Comparison of ENCODE assay signal across 29 cellular contexts in the genomic region with DNA sequence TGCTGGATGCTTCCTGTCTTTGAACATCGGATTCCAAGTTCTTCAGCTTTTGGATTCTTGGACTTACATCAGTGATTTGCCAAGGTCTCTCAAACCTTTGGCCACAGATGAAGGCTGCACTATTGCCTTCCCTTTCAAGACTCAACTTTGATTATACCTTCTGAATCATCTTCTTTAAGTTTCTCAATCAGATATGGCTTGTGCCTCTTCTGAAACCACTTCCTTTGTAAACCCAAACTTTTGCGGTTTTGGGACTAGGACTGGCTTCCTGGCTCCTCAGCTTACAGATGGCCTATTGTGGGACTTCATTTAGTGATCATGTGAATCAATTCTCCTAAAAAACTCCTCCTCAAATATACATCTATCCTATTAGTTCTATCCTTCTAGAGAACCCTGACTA. TPM values are rescaled to one million over a fixed set of nuclear protein-coding genes. Genes with fewer than 3 reads are reported as not detected.
A peak's percentile ranks its signal among the peaks of the same experiment; 100 is the strongest.
DNase-seq lines count a peak whose midpoint lies in the region; ATAC-seq and TF ChIP-seq lines count a peak whose summit lies in the region.
"Had no signal": no experiment of that assay in that cellular context is flagged by ENCODE, and none has a peak within 500 bp of the region (broad histone marks: within the 10 kb centered on the region; RNA-seq: fewer than 3 reads in every experiment).

No MANE protein-coding gene starts in this region.

- H3K27ac ChIP-seq in breast epithelium, result no peak overlapping the region
- H3K27ac ChIP-seq: esophagus squamous epithelium, KMS-11, lower lobe of right lung, upper lobe of left lung had no signal

- DNase-seq in MCF 10A (ENCODE audit: unreplicated experiment), result peak; percentile 22
- DNase-seq in breast epithelium (ENCODE audit: low spot score in 2 of 2), result no peak
- DNase-seq in RPMI7951 (ENCODE audit: low read depth), result peak; percentile 92
- DNase-seq in fibroblast of villous mesenchyme (ENCODE audit: low read depth), result peak; percentile 67
- no peak for DNase-seq in amniotic stem cell (lab: John Stamatoyannopoulos, UW)
- no peak for DNase-seq in activated naive CD8-positive, alpha-beta T cell treated with anti-CD3 and anti-CD28 coated beads, Interleukin-2, amount 50 U/mL, for 24 hours
- DNase-seq in central memory CD4-positive, alpha-beta T cell, result no peak
- DNase-seq: 8988T; activated CD4-positive, alpha-beta T cell treated with anti-CD3 and anti-CD28 coated beads, Interleukin-2, amount 50 U/mL, for 48 hours; activated CD8-positive, alpha-beta memory T cell treated with anti-CD3 and anti-CD28 coated beads, Interleukin-2, amount 50 U/mL, for 4 hours; activated naive CD4-positive, alpha-beta T cell treated with anti-CD3 and anti-CD28 coated beads, Interleukin-2, amount 50 U/mL, for 16 hours; aorta; caudate nucleus; COR-L47; esophagus squamous epithelium; head of caudate nucleus; kidney glomerular epithelial cell; lower lobe of right lung; NCI-H1694; NCI-H2171; NCI-H524 treated with DMSO at 0.1 percent for 48 hours; upper lobe of left lung had no signal

- no peak for TF ChIP-seq POLR2A in breast epithelium (IDR thresholded peaks at IDR 0.05)

- TF ChIP-seq CTCF in MCF 10A (IDR thresholded peaks at IDR 0.05; ENCODE audit: unreplicated experiment) (no peak), breast epithelium (IDR thresholded peaks at IDR 0.05) (no peak), fibroblast of villous mesenchyme (IDR thresholded peaks at IDR 0.05; ENCODE audit: insufficient read depth, low read depth, low read length) (no peak)

- H3K27me3 Mint-ChIP-seq in MCF 10A (ENCODE audit: insufficient read depth, unreplicated experiment), result peaks cover 58% of the 10 kb centered on the region
- no peaks in the 10 kb centered on the region for H3K27me3 Mint-ChIP-seq in activated naive CD8-positive, alpha-beta T cell treated with anti-CD3 and anti-CD28 coated beads, Interleukin-2, amount 50 U/mL, for 24 hours
- H3K27me3 Mint-ChIP-seq: dendritic cell treated with granulocyte-macrophage colony-stimulating factor and Interleukin-4, amounts not matched to agents 40 ng/mL and 50 ng/mL, for 4 days had no signal

- H3K36me3 Mint-ChIP-seq in MCF 10A (ENCODE audit: insufficient read depth, unreplicated experiment), result no peaks in the 10 kb centered on the region
- H3K36me3 Mint-ChIP-seq in activated naive CD8-positive, alpha-beta T cell treated with anti-CD3 and anti-CD28 coated beads, Interleukin-2, amount 50 U/mL, for 24 hours (ENCODE audit: low read depth), result no peaks in the 10 kb centered on the region

- CTCF ChIA-PET in MCF 10A (lab: Yijun Ruan, JAX), result interaction anchor here (0.6 kb wide), 1 partner anchor 782 kb away, joined by 5 read pairs; no protein-coding TSS in a partner anchor

- no TSS peak for BruUV-seq in MCF 10A (replicated peaks; lab: Mats Ljungman, UMichigan)

- no peak overlapping the region for H3K4me3 ChIP-seq in breast epithelium
- no peak overlapping the region for H3K4me3 ChIP-seq in fibroblast of villous mesenchyme (ENCODE audit: low read depth, low read length)
- H3K4me3 ChIP-seq: esophagus squamous epithelium, lower lobe of right lung, upper lobe of left lung had no signal

- no peaks in the 10 kb centered on the region for H3K27me3 ChIP-seq in breast epithelium
- H3K27me3 ChIP-seq: esophagus squamous epithelium, upper lobe of left lung had no signal

- no peaks in the 10 kb centered on the region for H3K9me3 ChIP-seq in breast epithelium
- H3K9me3 ChIP-seq: esophagus squamous epithelium, lower lobe of right lung had no signal

- no peak overlapping the region for H3K4me3 Mint-ChIP-seq in MCF 10A (ENCODE audit: unreplicated experiment)
- H3K4me3 Mint-ChIP-seq in activated naive CD8-positive, alpha-beta T cell treated with anti-CD3 and anti-CD28 coated beads, Interleukin-2, amount 50 U/mL, for 24 hours, result no peak overlapping the region
- H3K4me3 Mint-ChIP-seq: dendritic cell treated with granulocyte-macrophage colony-stimulating factor and Interleukin-4, amounts not matched to agents 40 ng/mL and 50 ng/mL, for 4 days; neural crest cell; T-helper 2 cell treated with Interferon-gamma antibody and Interleukin-4, amounts not matched to agents 5 μg/mL and 100 μg/mL, for 36 hours had no signal

- POLR2A ChIA-PET in MCF 10A (lab: Yijun Ruan, JAX), result no interaction called here

- no peak for ATAC-seq in activated naive CD8-positive, alpha-beta T cell treated with anti-CD3 and anti-CD28 coated beads, Interleukin-2, amount 50 U/mL, for 24 hours
- no peak for ATAC-seq in GM19452 (IDR thresholded peaks at IDR 0.05; ENCODE audit: unreplicated experiment)
- ATAC-seq: lower lobe of right lung, sciatic nerve had no signal

- intact Hi-C loops in MCF 10A (cut with micrococcal nuclease) (no loop called here), breast epithelium (cut with DNase I; ENCODE audit: low total_unique reads) (no loop called here)

- H3K9me3 Mint-ChIP-seq in MCF 10A (ENCODE audit: unreplicated experiment), result no peaks in the 10 kb centered on the region
- peaks cover 8% of the 10 kb centered on the region for H3K9me3 Mint-ChIP-seq in activated naive CD8-positive, alpha-beta T cell treated with anti-CD3 and anti-CD28 coated beads, Interleukin-2, amount 50 U/mL, for 24 hours
- H3K9me3 Mint-ChIP-seq: neural crest cell; T-helper 2 cell treated with Interferon-gamma antibody and Interleukin-4, amounts not matched to agents 5 μg/mL and 100 μg/mL, for 36 hours had no signal

- peaks cover 16% of the 10 kb centered on the region for H3K4me1 Mint-ChIP-seq in MCF 10A (ENCODE audit: insufficient read depth, unreplicated experiment)
- H3K4me1 Mint-ChIP-seq in activated naive CD8-positive, alpha-beta T cell treated with anti-CD3 and anti-CD28 coated beads, Interleukin-2, amount 50 U/mL, for 24 hours, result no peaks in the 10 kb centered on the region

- H3K27ac Mint-ChIP-seq in MCF 10A (ENCODE audit: low read depth, unreplicated experiment), result no peak overlapping the region
- no peak overlapping the region for H3K27ac Mint-ChIP-seq in activated naive CD8-positive, alpha-beta T cell treated with anti-CD3 and anti-CD28 coated beads, Interleukin-2, amount 50 U/mL, for 24 hours
- H3K27ac Mint-ChIP-seq: dendritic cell treated with granulocyte-macrophage colony-stimulating factor and Interleukin-4, amounts not matched to agents 40 ng/mL and 50 ng/mL, for 4 days; progenitor cell of endocrine pancreas; T-helper 2 cell treated with Interferon-gamma antibody and Interleukin-4, amounts not matched to agents 5 μg/mL and 100 μg/mL, for 36 hours had no signal

- no peaks in the 10 kb centered on the region for H3K4me1 ChIP-seq in breast epithelium
- H3K4me1 ChIP-seq: esophagus squamous epithelium, lower lobe of right lung, upper lobe of left lung had no signal

- no peaks in the 10 kb centered on the region for H3K36me3 ChIP-seq in breast epithelium
- H3K36me3 ChIP-seq: esophagus squamous epithelium, lower lobe of right lung, upper lobe of left lung had no signal

RNA-seq across cellular contexts. Expression of a gene that starts 47.1 kb away (rescaled TPM):
- total RNA-seq in MCF 10A (2022) (not detected in 2 replicates), breast epithelium (10 to 100 TPM in 1 of 3 donors, under 1 TPM in 2; under 0.01 to 45.8 (median 0.15) TPM), fibroblast of villous mesenchyme (1.6 TPM in 1 of 2 replicates, not detected in the other)
- 0.48 and 0.59 TPM in 2 replicates for total RNA-seq in RPMI7951 (2014; rRNA removed; shearing (Covaris generic))

Comparison
In these comparisons a context has a peak if more than half of its experiments do, and no peak if none do; other contexts are left out.
1. DNase-seq: peak in MCF 10A (single experiment), RPMI7951 (single experiment) and fibroblast of villous mesenchyme (single experiment); none in breast epithelium (0 of 2), amniotic stem cell (single experiment), activated naive CD8-positive, alpha-beta T cell treated with anti-CD3 and anti-CD28 coated beads, Interleukin-2, amount 50 U/mL, for 24 hours (single experiment) and central memory CD4-positive, alpha-beta T cell (single experiment).